12 cellular contexts compared by ENCODE assay signal in the genomic region with DNA sequence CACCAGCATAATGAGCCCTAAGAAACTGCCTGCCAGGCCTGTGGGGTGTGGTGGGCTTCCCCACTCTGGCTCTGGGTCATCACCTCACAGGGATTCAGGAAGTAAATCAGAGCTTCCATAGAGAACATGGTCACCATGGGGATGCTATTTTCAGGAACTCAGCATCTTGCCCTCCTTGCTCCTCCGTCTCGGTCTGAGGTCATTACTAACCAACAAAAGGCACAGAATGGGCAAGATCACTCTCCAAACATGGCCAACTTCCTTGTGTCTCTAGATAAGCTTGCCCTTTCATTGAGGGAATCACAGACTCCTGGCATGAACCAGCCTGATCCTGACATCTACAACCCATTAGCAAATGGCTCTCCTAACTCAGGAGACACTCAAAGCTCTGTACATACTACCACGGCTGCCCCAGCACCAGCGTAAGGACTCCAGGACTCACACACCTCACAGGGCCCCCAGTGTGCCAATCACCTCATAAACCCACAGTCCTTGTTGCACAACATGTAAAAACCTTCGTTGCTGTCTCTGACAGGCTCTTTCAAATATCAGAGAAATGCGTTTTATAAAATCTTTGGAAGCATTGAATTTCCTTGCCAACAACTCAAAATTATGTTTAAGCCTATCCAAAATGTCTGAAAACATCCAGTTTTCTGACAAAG. TPM values are rescaled to one million over a fixed set of nuclear protein-coding genes. Genes with fewer than 3 reads are reported as not detected.
DNase-seq lines count a peak whose midpoint lies in the region; ATAC-seq and TF ChIP-seq lines count a peak whose summit lies in the region.
"Had no signal": no experiment of that assay in that cellular context is flagged by ENCODE, and none has a peak within 500 bp of the region (broad histone marks: within the 10 kb centered on the region; RNA-seq: fewer than 3 reads in every experiment).

No MANE protein-coding gene starts in this region.

- peaks cover 8 to 45% of the 10 kb centered on the region in 2 donors for H3K4me1 ChIP-seq in naive thymus-derived CD4-positive, alpha-beta T cell (ENCODE audit: control insufficient read depth in 2 of 2, insufficient read depth in 2 of 2, low read length in 2 of 2)
- H3K4me1 ChIP-seq in vagina, result peaks cover 96% of the 10 kb centered on the region

- no peak overlapping the region for H3K27ac ChIP-seq in naive thymus-derived CD4-positive, alpha-beta T cell (ENCODE audit: low read depth, low read length)
- peak overlapping the region; percentile 78 for H3K27ac ChIP-seq in vagina

- peaks cover 54% of the 10 kb centered on the region for H3K4me1 Mint-ChIP-seq in activated naive CD8-positive, alpha-beta T cell (ENCODE audit: low read depth)
- peaks cover 62% of the 10 kb centered on the region for H3K4me1 Mint-ChIP-seq in activated naive CD8-positive, alpha-beta T cell treated with anti-CD3 and anti-CD28 coated beads for 36 hours
- H3K4me1 Mint-ChIP-seq in central memory CD8-positive, alpha-beta T cell, result peaks cover 86% of the 10 kb centered on the region
- H3K4me1 Mint-ChIP-seq in naive thymus-derived CD4-positive, alpha-beta T cell, result peaks cover 40 to 76% (median 54%) of the 10 kb centered on the region in 7 donors

- intact Hi-C loops in naive thymus-derived CD4-positive, alpha-beta T cell (cut with micrococcal nuclease), result no loop called here
- intact Hi-C loops in vagina (cut with DNase I), result no loop called here

- POLR2A ChIA-PET in naive thymus-derived CD4-positive, alpha-beta T cell (lab: Charles Lee), result interaction anchor here (0.6 kb wide), 1 partner anchor 88 kb away, joined by 3 read pairs; no protein-coding TSS in a partner anchor

- no peak overlapping the region for H3K4me3 ChIP-seq in naive thymus-derived CD4-positive, alpha-beta T cell (ENCODE audit: low read length)
- no peak overlapping the region for H3K4me3 ChIP-seq in vagina
- H3K4me3 ChIP-seq: BLaER1 treated with 17β-estradiol and CSF1 and Interleukin-3, amounts not matched to agents 10 nM and 100 nM had no signal

- no peak for ATAC-seq in central memory CD8-positive, alpha-beta T cell (replicated peaks; ENCODE audit: extremely low read depth, poor library complexity, severe bottlenecking)
- ATAC-seq in naive thymus-derived CD4-positive, alpha-beta T cell, result peak; percentile 44
- no peak for ATAC-seq in HG03469 (IDR thresholded peaks at IDR 0.05; ENCODE audit: unreplicated experiment)

- no peak for TF ChIP-seq POLR2A in vagina (IDR thresholded peaks at IDR 0.05)

- H3K4me3 Mint-ChIP-seq in activated naive CD8-positive, alpha-beta T cell, result no peak overlapping the region
- H3K4me3 Mint-ChIP-seq in activated naive CD8-positive, alpha-beta T cell treated with anti-CD3 and anti-CD28 coated beads for 36 hours, result no peak overlapping the region
- H3K4me3 Mint-ChIP-seq in central memory CD8-positive, alpha-beta T cell, result no peak overlapping the region
- H3K4me3 Mint-ChIP-seq in naive thymus-derived CD4-positive, alpha-beta T cell, result no peak overlapping the region
- H3K4me3 Mint-ChIP-seq: activated naive CD4-positive, alpha-beta T cell treated with anti-CD3 and anti-CD28 coated beads, Interleukin-2, amount 50 U/mL, for 24 hours had no signal

- no peaks in the 10 kb centered on the region for H3K27me3 ChIP-seq in naive thymus-derived CD4-positive, alpha-beta T cell (ENCODE audit: control insufficient read depth in 2 of 2, insufficient read depth in 2 of 2, low read length in 2 of 2)
- no peaks in the 10 kb centered on the region for H3K27me3 ChIP-seq in vagina
- H3K27me3 ChIP-seq: BLaER1 treated with 17β-estradiol and CSF1 and Interleukin-3, amounts not matched to agents 10 nM and 100 nM had no signal

- peaks cover 0 to 33% (median 6%) of the 10 kb centered on the region in 3 experiments for H3K36me3 ChIP-seq in naive thymus-derived CD4-positive, alpha-beta T cell (ENCODE audit: control insufficient read depth in 2 of 3, insufficient read depth in 3 of 3, low read length in 3 of 3)
- peaks cover 0 to 14% of the 10 kb centered on the region in 2 donors for H3K36me3 ChIP-seq in vagina

- no peak for DNase-seq in activated naive CD8-positive, alpha-beta T cell treated with anti-CD3 and anti-CD28 coated beads for 36 hours
- no peak for DNase-seq in central memory CD8-positive, alpha-beta T cell (ENCODE audit: low spot score in 2 of 2)
- DNase-seq in naive thymus-derived CD4-positive, alpha-beta T cell, result no peak
- DNase-seq in vagina (ENCODE audit: extremely low spot score in 2 of 2), result no peak
- DNase-seq in DMS114 treated with DMSO at 0.1 percent for 48 hours (lab: John Stamatoyannopoulos, UW; ENCODE audit: unreplicated experiment), result no peak
- DNase-seq in activated gamma-delta T cell (lab: John Stamatoyannopoulos, UW), result no peak
- DNase-seq: stimulated activated CD4-positive, alpha-beta T cell treated with anti-CD3 and anti-CD28 coated beads, Interleukin-12 subunit alpha, Interleukin-12 subunit beta, amount 100 ng/mL, for 4 hours had no signal

- H3K9me3 Mint-ChIP-seq in activated naive CD8-positive, alpha-beta T cell (ENCODE audit: low read depth), result no peaks in the 10 kb centered on the region
- no peaks in the 10 kb centered on the region for H3K9me3 Mint-ChIP-seq in activated naive CD8-positive, alpha-beta T cell treated with anti-CD3 and anti-CD28 coated beads for 36 hours
- H3K9me3 Mint-ChIP-seq in central memory CD8-positive, alpha-beta T cell, result no peaks in the 10 kb centered on the region
- no peaks in the 10 kb centered on the region for H3K9me3 Mint-ChIP-seq in naive thymus-derived CD4-positive, alpha-beta T cell
- H3K9me3 Mint-ChIP-seq: activated naive CD4-positive, alpha-beta T cell treated with anti-CD3 and anti-CD28 coated beads, Interleukin-2, amount 50 U/mL, for 24 hours had no signal

- peaks cover 16% of the 10 kb centered on the region for H3K36me3 Mint-ChIP-seq in activated naive CD8-positive, alpha-beta T cell
- peaks cover 45% of the 10 kb centered on the region for H3K36me3 Mint-ChIP-seq in activated naive CD8-positive, alpha-beta T cell treated with anti-CD3 and anti-CD28 coated beads for 36 hours
- H3K36me3 Mint-ChIP-seq in central memory CD8-positive, alpha-beta T cell (ENCODE audit: insufficient read depth), result peaks cover 13% of the 10 kb centered on the region
- peaks cover 0 to 66% (median 8%) of the 10 kb centered on the region in 5 donors for H3K36me3 Mint-ChIP-seq in naive thymus-derived CD4-positive, alpha-beta T cell

- peak overlapping the region; percentile 61 for H3K27ac Mint-ChIP-seq in activated naive CD8-positive, alpha-beta T cell
- H3K27ac Mint-ChIP-seq in activated naive CD8-positive, alpha-beta T cell treated with anti-CD3 and anti-CD28 coated beads for 36 hours, result no peak overlapping the region
- H3K27ac Mint-ChIP-seq in central memory CD8-positive, alpha-beta T cell (ENCODE audit: low read depth), result peak overlapping the region; percentile 69
- peak overlapping the region in 1 of 9 donors; percentile 16 for H3K27ac Mint-ChIP-seq in naive thymus-derived CD4-positive, alpha-beta T cell

- no peak for TF ChIP-seq CTCF in vagina (IDR thresholded peaks at IDR 0.05)

- no peaks in the 10 kb centered on the region for H3K27me3 Mint-ChIP-seq in activated naive CD8-positive, alpha-beta T cell
- no peaks in the 10 kb centered on the region for H3K27me3 Mint-ChIP-seq in activated naive CD8-positive, alpha-beta T cell treated with anti-CD3 and anti-CD28 coated beads for 36 hours
- H3K27me3 Mint-ChIP-seq in central memory CD8-positive, alpha-beta T cell, result no peaks in the 10 kb centered on the region
- H3K27me3 Mint-ChIP-seq in naive thymus-derived CD4-positive, alpha-beta T cell, result no peaks in the 10 kb centered on the region
- H3K27me3 Mint-ChIP-seq: activated naive CD4-positive, alpha-beta T cell treated with anti-CD3 and anti-CD28 coated beads, Interleukin-2, amount 50 U/mL, for 24 hours had no signal

- CTCF ChIA-PET in naive thymus-derived CD4-positive, alpha-beta T cell (lab: Charles Lee), result no interaction called here

- no peaks in the 10 kb centered on the region for H3K9me3 ChIP-seq in naive thymus-derived CD4-positive, alpha-beta T cell (ENCODE audit: control insufficient read depth in 2 of 3, low read length in 3 of 3)
- H3K9me3 ChIP-seq in vagina, result no peaks in the 10 kb centered on the region
- H3K9me3 ChIP-seq: BLaER1 treated with 17β-estradiol and CSF1 and Interleukin-3, amounts not matched to agents 10 nM and 100 nM had no signal

RNA-seq across cellular contexts. Expression of gene FYCO1, which starts 7.4 kb away (rescaled TPM):
- total RNA-seq in activated naive CD8-positive, alpha-beta T cell treated with anti-CD3 and anti-CD28 coated beads for 36 hours, result 10 to 100 TPM in 1 of 2 experiments, 1 to 10 TPM in 1; 9.4 to 10.2 TPM
- total RNA-seq in naive thymus-derived CD4-positive, alpha-beta T cell, result 10 to 100 TPM; 20.0 to 27.5 (median 22.9) TPM
- 1 to 10 TPM in 1 of 2 donors, under 1 TPM in 1; 0.95 to 6.5 TPM for polyA plus RNA-seq in naive thymus-derived CD4-positive, alpha-beta T cell
- 45.7 TPM for total RNA-seq in vagina

RNA-seq across cellular contexts. Expression of gene XCR1, which starts 39.1 kb away (rescaled TPM):
- not detected for total RNA-seq in activated naive CD8-positive, alpha-beta T cell treated with anti-CD3 and anti-CD28 coated beads for 36 hours
- total RNA-seq in naive thymus-derived CD4-positive, alpha-beta T cell, result under 1 TPM in 2 of 5 experiments, not detected in 3; 0.05 to 0.88 TPM
- polyA plus RNA-seq in naive thymus-derived CD4-positive, alpha-beta T cell, result not detected
- not detected for total RNA-seq in vagina
- total RNA-seq: M059J had no signal

RNA-seq across cellular contexts. Expression of gene CXCR6, which starts 45.0 kb away (rescaled TPM):
- total RNA-seq in activated naive CD8-positive, alpha-beta T cell treated with anti-CD3 and anti-CD28 coated beads for 36 hours, result under 1 TPM; 0.49 to 0.58 TPM
- total RNA-seq in naive thymus-derived CD4-positive, alpha-beta T cell, result 10 to 100 TPM in 1 of 5 experiments, 1 to 10 TPM in 1, under 1 TPM in 2, not detected in 1; 0.19 to 33.7 (median 0.75) TPM
- under 1 TPM; 0.12 to 0.18 TPM for polyA plus RNA-seq in naive thymus-derived CD4-positive, alpha-beta T cell
- total RNA-seq in vagina, result 9.6 TPM
- total RNA-seq: M059J had no signal
